9 cellular contexts compared by ENCODE assay signal in genomic region chr1:203475012-203475981, GRCh38. TPM values are rescaled to one million over a fixed set of nuclear protein-coding genes. Genes with fewer than 3 reads are reported as not detected.
DNase-seq lines count a peak whose midpoint lies in the region; ATAC-seq, FAIRE-seq and TF ChIP-seq lines count a peak whose summit lies in the region.
"Had no signal": no experiment of that assay in that cellular context is flagged by ENCODE, and none has a peak within 500 bp of the region (broad histone marks: within the 10 kb centered on the region; RNA-seq: fewer than 3 reads in every experiment).

Gene PRELP, plus strand, starts transcription at chr1:203475806. Its CDS starts 7,379 bp downstream, at chr1:203483185.

- ATAC-seq in pancreas = peak; percentile 56 to 80 (median 72)
- ATAC-seq in GM18873 (IDR thresholded peaks at IDR 0.05; ENCODE audit: low FRiP score, unreplicated experiment) = no peak
- no peak for ATAC-seq in GM18502 (IDR thresholded peaks at IDR 0.05; ENCODE audit: poor library complexity, unreplicated experiment)

- no peak for TF ChIP-seq CTCF in pancreas (IDR thresholded peaks at IDR 0.05)

- no peaks in the 10 kb centered on the region for H3K9me3 ChIP-seq in pancreas

- WGBS in pancreas, 2 donors = 11 to 14% methylated on average over 7 to 8 of the region's 8 CpGs

- no peaks in the 10 kb centered on the region for H3K27me3 ChIP-seq in pancreas

- DNase-seq in DMS53 (lab: John Stamatoyannopoulos, UW) = peak; percentile 72
- peak; percentile 39 for DNase-seq in NCI-H774 (lab: John Stamatoyannopoulos, UW)
- peak; percentile 71 for DNase-seq in globus pallidus (ENCODE audit: low spot score)
- peak in 4 of 6 donors; percentile 28 to 54 (median 39) for DNase-seq in pancreas
- DNase-seq in kidney glomerular epithelial cell (lab: John Stamatoyannopoulos, UW) = no peak
- DNase-seq in SK-N-DZ (ENCODE audit: low spot score) = no peak

- no peaks in the 10 kb centered on the region for H3K4me1 ChIP-seq in pancreas

- no peak within 1 kb of the TSS for H3K4me3 ChIP-seq in pancreas

- no peak for FAIRE-seq in pancreas (lab: Jason Lieb, UNC)

- no peaks in the 10 kb centered on the region for H3K36me3 ChIP-seq in pancreas

- H3K27ac ChIP-seq in pancreas = peak within 1 kb of the TSS in 3 of 4 donors; percentile 37 to 55 (median 49)

- intact Hi-C loops in pancreas (cut with DNase I) = no loop called here

RNA-seq across cellular contexts. Expression of gene PRELP, which starts in this region (rescaled TPM):
- 1 to 10 TPM; 1.2 to 6.6 (median 2.4) TPM for total RNA-seq in pancreas
- 1 to 10 TPM; 3.4 to 4.1 TPM for polyA plus RNA-seq in pancreas
- not detected in 2 replicates for polyA plus RNA-seq in SK-N-DZ (2014; cell fraction: cytosol; rRNA removed)
- not detected in 2 replicates for polyA plus RNA-seq in SK-N-DZ (2014; cell fraction: nucleus; rRNA removed)
- total RNA-seq: NCI-H460 had no signal

Comparison
In these comparisons a context has a peak if more than half of its experiments do, and no peak if none do; other contexts are left out.
1. DNase-seq: peak in DMS53 (single experiment), NCI-H774 (single experiment), globus pallidus (single experiment) and pancreas (4 of 6); none in kidney glomerular epithelial cell (single experiment) and SK-N-DZ (single experiment).
2. ATAC-seq: peak in pancreas (4 of 4); none in GM18873 (single experiment) and GM18502 (single experiment).